ENCODE assay signal across 8 cellular contexts in the genomic region with DNA sequence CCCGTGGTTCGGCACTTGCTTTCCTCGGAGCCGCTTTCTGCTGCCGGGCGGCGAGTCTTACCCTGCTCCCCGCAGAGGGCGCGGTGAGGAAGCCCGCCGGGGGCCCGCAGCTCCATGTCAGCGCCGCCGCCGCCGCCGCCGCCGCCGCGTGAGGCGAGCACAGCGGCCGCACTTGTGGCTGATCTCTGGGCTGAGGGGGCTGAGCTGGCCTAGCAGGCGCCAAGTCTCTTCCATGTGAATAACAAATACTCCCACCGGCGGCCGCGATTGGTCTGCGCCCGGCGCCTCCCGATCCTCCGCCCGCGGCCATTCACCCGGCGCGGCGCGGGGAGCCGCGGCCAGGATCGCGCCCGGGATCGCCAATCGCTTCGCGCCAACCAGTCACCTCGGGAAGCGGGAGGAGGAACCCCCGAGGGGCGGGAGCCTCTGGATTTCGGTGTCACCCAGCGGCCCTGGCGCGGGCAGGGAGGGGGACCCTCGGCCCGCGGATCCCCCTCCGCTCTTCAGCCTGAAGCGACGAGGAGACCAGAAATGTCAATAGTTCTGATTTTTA. TPM values are rescaled to one million over a fixed set of nuclear protein-coding genes. Genes with fewer than 3 reads are reported as not detected.
A peak's percentile ranks its signal among the peaks of the same experiment; 100 is the strongest.
DNase-seq lines count a peak whose midpoint lies in the region; ATAC-seq and TF ChIP-seq lines count a peak whose summit lies in the region.

A gene (minus strand): TSS at position 206 of the 553 bp plus-strand sequence.

- no peak within 1 kb of the TSS for H3K27ac Mint-ChIP-seq in endodermal cell

- H3K9me3 ChIP-seq in MM.1S (replicated peaks; ENCODE audit: insufficient read depth, low read length) (no peaks in the 10 kb centered on the region), WERI-Rb-1 (ENCODE audit: severe bottlenecking) (no peaks in the 10 kb centered on the region), endodermal cell (ENCODE audit: control insufficient read depth, low read length) (no peaks in the 10 kb centered on the region), testis (no peaks in the 10 kb centered on the region)

- no peak within 1 kb of the TSS for H3K23ac ChIP-seq in mesendoderm (ENCODE audit: low read length)

- TF ChIP-seq CTCF in MM.1S (IDR thresholded peaks at IDR 0.05; ENCODE audit: low read length) (no peak), WERI-Rb-1 (IDR thresholded peaks at IDR 0.05; ENCODE audit: low read depth, low read length) (no peak), endodermal cell (conservative IDR thresholded peaks at IDR 0.05) (no peak), testis (IDR thresholded peaks at IDR 0.05) (no peak)

- H3K36me3 ChIP-seq in MM.1S (replicated peaks; ENCODE audit: insufficient read depth, low read length): no peaks in the 10 kb centered on the region
- H3K36me3 ChIP-seq in WERI-Rb-1: no peaks in the 10 kb centered on the region
- no peaks in the 10 kb centered on the region for H3K36me3 ChIP-seq in endodermal cell (ENCODE audit: control insufficient read depth, insufficient read depth, low read length)
- no peaks in the 10 kb centered on the region for H3K36me3 ChIP-seq in mesendoderm (ENCODE audit: control insufficient read depth, insufficient read depth, low read length)
- H3K36me3 ChIP-seq in testis (ENCODE audit: low read depth, missing control alignments): no peaks in the 10 kb centered on the region

- no peak within 1 kb of the TSS for H2BK5ac ChIP-seq in mesendoderm (ENCODE audit: low read length)

- DNase-seq in AG08396 (ENCODE audit: low spot score): peak; percentile 70
- peak; percentile 52 for DNase-seq in MM.1S
- peak; percentile 54 for DNase-seq in WERI-Rb-1
- DNase-seq in endodermal cell: peak; percentile 94
- DNase-seq in mesendoderm: peak; percentile 85
- DNase-seq in testis: peak; percentile 76
- no peak for DNase-seq in OCI-M1 (lab: John Stamatoyannopoulos, UW)

- H3K56ac ChIP-seq in mesendoderm (ENCODE audit: low read length): peak within 1 kb of the TSS; percentile 95

- H3K9me3 Mint-ChIP-seq in endodermal cell: no peaks in the 10 kb centered on the region

- H3K4me1 Mint-ChIP-seq in endodermal cell: peaks cover 6% of the 10 kb centered on the region

- peak within 1 kb of the TSS; percentile 73 for H3K4me3 Mint-ChIP-seq in endodermal cell

- H3K79me2 ChIP-seq in MM.1S (ENCODE audit: low read length) (no peaks in the 10 kb centered on the region), mesendoderm (ENCODE audit: control insufficient read depth, insufficient read depth, low read length) (no peaks in the 10 kb centered on the region)

- no peak within 1 kb of the TSS for H4K8ac ChIP-seq in mesendoderm (ENCODE audit: low read depth, low read length)

- H3K4me2 ChIP-seq in MM.1S (ENCODE audit: low read depth, low read length): peak within 1 kb of the TSS; percentile 91
- H3K4me2 ChIP-seq in mesendoderm (ENCODE audit: low read length): peak within 1 kb of the TSS; percentile 84

- H2BK15ac ChIP-seq in mesendoderm (replicated peaks; ENCODE audit: low read depth): peak within 1 kb of the TSS; percentile 8

- peak within 1 kb of the TSS; percentile 81 for H3K18ac ChIP-seq in mesendoderm (ENCODE audit: low read length)

- intact Hi-C loops in testis (cut with DNase I; ENCODE audit: low total_unique reads): no loop called here

- H4K5ac ChIP-seq in mesendoderm (ENCODE audit: low read length): no peak within 1 kb of the TSS

- H3K4me1 ChIP-seq in MM.1S (ENCODE audit: low read length): peaks cover 4% of the 10 kb centered on the region; the same call in 1 of the 2 replicates
- peaks cover 4% of the 10 kb centered on the region for H3K4me1 ChIP-seq in endodermal cell (ENCODE audit: control insufficient read depth, insufficient read depth, low read length)
- H3K4me1 ChIP-seq in mesendoderm (ENCODE audit: control insufficient read depth, low read depth, low read length): no peaks in the 10 kb centered on the region
- peaks cover 7% of the 10 kb centered on the region for H3K4me1 ChIP-seq in testis

- H2AK5ac ChIP-seq in mesendoderm (ENCODE audit: low read length): no peak within 1 kb of the TSS

- 0 to 1% methylated on average over 22 to 66 of the region's 66 CpGs for WGBS in endodermal cell (ENCODE audit: insufficient coverage in 1 of 2, insufficient read length in 1 of 2), 2 experiments
- no CpG with 5 or more reads among the region's 66 CpGs for WGBS in mesendoderm (ENCODE audit: extremely low coverage, insufficient coverage, low lambda C conversion rate)
- 0 to 1% methylated on average over 10 to 39 of the region's 66 CpGs for whole genome bisulfite sequencing in testis, 2 donors

- no peaks in the 10 kb centered on the region for H3K79me1 ChIP-seq in mesendoderm (ENCODE audit: low read length)

- peak within 1 kb of the TSS; percentile 83 for H3K4ac ChIP-seq in mesendoderm (ENCODE audit: low read depth, low read length)

- H3K4me3 ChIP-seq in MM.1S (ENCODE audit: low read length) (peak within 1 kb of the TSS; percentile 88), WERI-Rb-1 (ENCODE audit: low read depth, low read length) (peak within 1 kb of the TSS; percentile 82), endodermal cell (ENCODE audit: low read length) (peak within 1 kb of the TSS; percentile 90), mesendoderm (ENCODE audit: low read length) (peak within 1 kb of the TSS; percentile 70), testis (peak within 1 kb of the TSS; percentile 61 to 80)

- peaks cover 33% of the 10 kb centered on the region for H3K27me3 ChIP-seq in MM.1S (replicated peaks; ENCODE audit: insufficient read depth, low read length)
- H3K27me3 ChIP-seq in WERI-Rb-1 (ENCODE audit: insufficient read depth, low read depth, severe bottlenecking): peaks cover 37% of the 10 kb centered on the region
- H3K27me3 ChIP-seq in endodermal cell (ENCODE audit: control insufficient read depth, insufficient read depth, low read length, poor library complexity, severe bottlenecking): peaks cover 69% of the 10 kb centered on the region
- peaks cover 34% of the 10 kb centered on the region for H3K27me3 ChIP-seq in mesendoderm (ENCODE audit: insufficient read depth, low read length, poor library complexity)
- no peaks in the 10 kb centered on the region for H3K27me3 ChIP-seq in testis

- peak within 1 kb of the TSS; percentile 99 for H2AFZ ChIP-seq in MM.1S (ENCODE audit: low read length)

- peak within 1 kb of the TSS; percentile 39; the same call in 1 of the 2 replicates for H3K9ac ChIP-seq in MM.1S (ENCODE audit: low read length)
- peak within 1 kb of the TSS; percentile 24 for H3K9ac ChIP-seq in endodermal cell (ENCODE audit: extremely low read depth, low read length, poor library complexity, severe bottlenecking)
- H3K9ac ChIP-seq in mesendoderm (ENCODE audit: low read length): peak within 1 kb of the TSS; percentile 78

- no peaks in the 10 kb centered on the region for H4K20me1 ChIP-seq in MM.1S (ENCODE audit: insufficient read depth, low read length)

- peak; percentile 19 for ATAC-seq in GM18868 (IDR thresholded peaks at IDR 0.05; ENCODE audit: unreplicated experiment)

- H3K27ac ChIP-seq in MM.1S (ENCODE audit: low read length) (no peak within 1 kb of the TSS), WERI-Rb-1 (no peak within 1 kb of the TSS), endodermal cell (ENCODE audit: low read depth, low read length) (no peak within 1 kb of the TSS), mesendoderm (ENCODE audit: low read depth, low read length) (no peak within 1 kb of the TSS), testis (no peak within 1 kb of the TSS)

- H2BK120ac ChIP-seq in mesendoderm (ENCODE audit: low read depth, low read length): no peak within 1 kb of the TSS

- H3K27me3 Mint-ChIP-seq in endodermal cell (ENCODE audit: insufficient read depth): peaks cover 79% of the 10 kb centered on the region

- H3K9me2 ChIP-seq in MM.1S (replicated peaks; ENCODE audit: insufficient read depth, low read length): no peaks in the 10 kb centered on the region

- no peaks in the 10 kb centered on the region for H3K36me3 Mint-ChIP-seq in endodermal cell (ENCODE audit: low read depth)

- H3F3A ChIP-seq in MM.1S (ENCODE audit: insufficient read depth, low read length): peaks cover 7% of the 10 kb centered on the region

- TF ChIP-seq POLR2A in testis (IDR thresholded peaks at IDR 0.05): no peak

RNA-seq across cellular contexts. Expression of the gene that starts here (rescaled TPM):
- total RNA-seq in endodermal cell: 1 to 10 TPM in 1 of 2 donors, under 1 TPM in 1; 0.93 to 2.0 TPM
- polyA plus RNA-seq in endodermal cell (2013, experiment 1 of 2): 2.5 TPM
- polyA plus RNA-seq in endodermal cell (2013, experiment 2 of 2): 2.6 TPM
- 1.2 TPM for polyA plus RNA-seq in mesendoderm (2013, experiment 1 of 2)
- 1.4 TPM for polyA plus RNA-seq in mesendoderm (2013, experiment 2 of 2)
- 1 to 10 TPM; 7.1 TPM for total RNA-seq in testis
- polyA plus RNA-seq in testis (ENCODE audit: insufficient read depth, low read depth, low replicate concordance): 8.2 TPM

Comparison
In these comparisons a context has a peak if more than half of its experiments do, and no peak if none do; other contexts are left out.
1. H3K9ac ChIP-seq: peak in every context shown above with its lines; median percentile 78 in mesendoderm; 39 in MM.1S; 24 in endodermal cell.